24 cellular contexts compared by ENCODE assay signal in genomic region chr9:111429175-111429574, GRCh38. TPM values are rescaled to one million over a fixed set of nuclear protein-coding genes. Genes with fewer than 3 reads are reported as not detected.
A peak's percentile ranks its signal among the peaks of the same experiment; 100 is the strongest.
DNase-seq lines count a peak whose midpoint lies in the region; ATAC-seq and TF ChIP-seq lines count a peak whose summit lies in the region.
"Had no signal": no experiment of that assay in that cellular context is flagged by ENCODE, and none has a peak within 500 bp of the region (broad histone marks: within the 10 kb centered on the region; RNA-seq: fewer than 3 reads in every experiment).

No MANE protein-coding gene starts in this region.

- no peak for ATAC-seq in activated T-cell treated with anti-CD3 and anti-CD28 coated beads, Interleukin-2, amount 50 U/mL, for 72 hours (replicated peaks in 1 of 2)
- ATAC-seq in GM18511 (IDR thresholded peaks at IDR 0.05; ENCODE audit: unreplicated experiment) = no peak
- ATAC-seq: left colon; stimulated activated naive CD8-positive, alpha-beta T cell treated with anti-CD3 and anti-CD28 coated beads, Interleukin-15, amount 100 ng/mL, for 72 hours had no signal

- H3K9me3 Mint-ChIP-seq in activated T-cell treated with anti-CD3 and anti-CD28 coated beads, Interleukin-2, amount 50 U/mL, for 24 hours = no peaks in the 10 kb centered on the region
- no peaks in the 10 kb centered on the region for H3K9me3 Mint-ChIP-seq in activated T-cell treated with anti-CD3 and anti-CD28 coated beads, Interleukin-2, amount 50 U/mL, for 72 hours
- no peaks in the 10 kb centered on the region for H3K9me3 Mint-ChIP-seq in type B pancreatic cell
- H3K9me3 Mint-ChIP-seq: activated CD4-positive, alpha-beta T cell treated with anti-CD3 and anti-CD28 coated beads, Interleukin-2, amount 10 ng/mL, durations not matched to agents 7 days and 5 days; memory B cell; stimulated activated naive CD8-positive, alpha-beta T cell treated with anti-CD3 and anti-CD28 coated beads, Interleukin-15, amount 100 ng/mL, for 72 hours had no signal

- no peak for TF ChIP-seq CTCF in type B pancreatic cell (conservative IDR thresholded peaks at IDR 0.05)

- H3K4me3 Mint-ChIP-seq in activated T-cell treated with anti-CD3 and anti-CD28 coated beads, Interleukin-2, amount 50 U/mL, for 24 hours = no peak overlapping the region
- H3K4me3 Mint-ChIP-seq in activated T-cell treated with anti-CD3 and anti-CD28 coated beads, Interleukin-2, amount 50 U/mL, for 72 hours = no peak overlapping the region
- no peak overlapping the region for H3K4me3 Mint-ChIP-seq in type B pancreatic cell
- H3K4me3 Mint-ChIP-seq: activated CD4-positive, alpha-beta T cell treated with anti-CD3 and anti-CD28 coated beads, Interleukin-2, amount 10 ng/mL, durations not matched to agents 7 days and 5 days; CD4-positive, CD25-positive, alpha-beta regulatory T cell; memory B cell; stimulated activated naive CD8-positive, alpha-beta T cell treated with anti-CD3 and anti-CD28 coated beads, Interleukin-15, amount 100 ng/mL, for 72 hours had no signal

- H3K36me3 Mint-ChIP-seq in activated T-cell treated with anti-CD3 and anti-CD28 coated beads, Interleukin-2, amount 50 U/mL, for 24 hours (ENCODE audit: low read depth) = peaks cover 91% of the 10 kb centered on the region
- H3K36me3 Mint-ChIP-seq in activated T-cell treated with anti-CD3 and anti-CD28 coated beads, Interleukin-2, amount 50 U/mL, for 72 hours (ENCODE audit: insufficient read depth in 2 of 2) = peaks cover 6 to 25% of the 10 kb centered on the region in 2 donors
- H3K36me3 Mint-ChIP-seq in type B pancreatic cell = peaks cover 39% of the 10 kb centered on the region

- H3K4me1 Mint-ChIP-seq in activated T-cell treated with anti-CD3 and anti-CD28 coated beads, Interleukin-2, amount 50 U/mL, for 24 hours (ENCODE audit: low read depth) = peaks cover 11% of the 10 kb centered on the region
- peaks cover 13% of the 10 kb centered on the region for H3K4me1 Mint-ChIP-seq in activated T-cell treated with anti-CD3 and anti-CD28 coated beads, Interleukin-2, amount 50 U/mL, for 72 hours (ENCODE audit: low read depth)
- no peaks in the 10 kb centered on the region for H3K4me1 Mint-ChIP-seq in type B pancreatic cell (ENCODE audit: unreplicated experiment)
- H3K4me1 Mint-ChIP-seq: memory B cell had no signal

- H3K27me3 Mint-ChIP-seq in activated T-cell treated with anti-CD3 and anti-CD28 coated beads, Interleukin-2, amount 50 U/mL, for 24 hours = no peaks in the 10 kb centered on the region
- no peaks in the 10 kb centered on the region for H3K27me3 Mint-ChIP-seq in activated T-cell treated with anti-CD3 and anti-CD28 coated beads, Interleukin-2, amount 50 U/mL, for 72 hours (ENCODE audit: low read depth)
- no peaks in the 10 kb centered on the region for H3K27me3 Mint-ChIP-seq in type B pancreatic cell
- H3K27me3 Mint-ChIP-seq: activated CD4-positive, alpha-beta T cell treated with anti-CD3 and anti-CD28 coated beads, Interleukin-2, amount 10 ng/mL, durations not matched to agents 7 days and 5 days; CD4-positive, CD25-positive, alpha-beta regulatory T cell; memory B cell; stimulated activated naive CD8-positive, alpha-beta T cell treated with anti-CD3 and anti-CD28 coated beads, Interleukin-15, amount 100 ng/mL, for 72 hours had no signal

- H3K27ac Mint-ChIP-seq in activated T-cell treated with anti-CD3 and anti-CD28 coated beads, Interleukin-2, amount 50 U/mL, for 24 hours = peak overlapping the region; percentile 40
- no peak overlapping the region for H3K27ac Mint-ChIP-seq in activated T-cell treated with anti-CD3 and anti-CD28 coated beads, Interleukin-2, amount 50 U/mL, for 72 hours
- H3K27ac Mint-ChIP-seq in type B pancreatic cell = peak overlapping the region; percentile 39
- H3K27ac Mint-ChIP-seq: activated CD4-positive, alpha-beta T cell treated with anti-CD3 and anti-CD28 coated beads, Interleukin-2, amount 10 ng/mL, durations not matched to agents 7 days and 5 days; memory B cell; stimulated activated naive CD8-positive, alpha-beta T cell treated with anti-CD3 and anti-CD28 coated beads, Interleukin-15, amount 100 ng/mL, for 72 hours had no signal

- DNase-seq in activated T-cell treated with anti-CD3 and anti-CD28 coated beads, Interleukin-2, amount 50 U/mL, for 24 hours = no peak
- DNase-seq in activated T-cell treated with anti-CD3 and anti-CD28 coated beads, Interleukin-2, amount 50 U/mL, for 72 hours = no peak
- DNase-seq in RKO (ENCODE audit: low spot score) (peak; percentile 62), iris pigment epithelial cell (ENCODE audit: low read depth) (peak; percentile 45), type B pancreatic cell (ENCODE audit: extremely low spot score, unreplicated experiment) (no peak), germinal center (ENCODE audit: low spot score) (no peak), dermis blood vessel endothelial cell (no peak)
- DNase-seq: activated CD4-positive, alpha-beta T cell treated with anti-CD3 and anti-CD28 coated beads, Interleukin-2, amount 10 ng/mL, durations not matched to agents 7 days and 5 days; activated naive CD4-positive, alpha-beta T cell treated with Interleukin-2 at 50 U/mL for 16 hours; activated T-cell treated with anti-CD3 and anti-CD28 coated beads, Interleukin-2, amount 50 U/mL, for 48 hours; adrenal gland; CD4-positive, CD25-positive, alpha-beta regulatory T cell; effector CD4-positive, alpha-beta T cell; H7; KG1; left colon; NCI-H1436; NK-92 treated with Interleukin-12 subunit alpha and Interleukin-12 subunit beta, amount 100 ng/mL, for 24 hours; PC-9; SHP77; stimulated activated naive CD8-positive, alpha-beta T cell treated with anti-CD3 and anti-CD28 coated beads, Interleukin-15, amount 100 ng/mL, for 72 hours; tibial artery had no signal

RNA-seq across cellular contexts. Expression of gene ECPAS, which starts 55.0 kb away (rescaled TPM):
- 100 to 1,000 TPM; 100 to 118 TPM for total RNA-seq in activated T-cell treated with anti-CD3 and anti-CD28 coated beads, Interleukin-2, amount 50 U/mL, for 72 hours
- 73.8 and 82.9 TPM in 2 replicates for total RNA-seq in type B pancreatic cell (ENCODE audit: low replicate concordance)
- 93.4 and 119 TPM in 2 replicates for total RNA-seq in dermis blood vessel endothelial cell

Comparison
In these comparisons a context has a peak if more than half of its experiments do, and no peak if none do; other contexts are left out.
1. DNase-seq: peak in RKO (single experiment) and iris pigment epithelial cell (single experiment); none in activated T-cell treated with anti-CD3 and anti-CD28 coated beads, Interleukin-2, amount 50 U/mL, for 24 hours (single experiment), activated T-cell treated with anti-CD3 and anti-CD28 coated beads, Interleukin-2, amount 50 U/mL, for 72 hours (0 of 2), type B pancreatic cell (single experiment), germinal center (single experiment) and dermis blood vessel endothelial cell (single experiment).